9 cellular contexts compared by ENCODE assay signal in genomic region chr19:41870401-41870873, GRCh38. TPM values are rescaled to one million over a fixed set of nuclear protein-coding genes. Genes with fewer than 3 reads are reported as not detected.
DNase-seq lines count a peak whose midpoint lies in the region; ATAC-seq and TF ChIP-seq lines count a peak whose summit lies in the region.
"Had no signal": no experiment of that assay in that cellular context is flagged by ENCODE, and none has a peak within 500 bp of the region (broad histone marks: within the 10 kb centered on the region; RNA-seq: fewer than 3 reads in every experiment).

No MANE protein-coding gene starts in this region.

- H2BK120ac ChIP-seq in mesenchymal stem cell (ENCODE audit: low read depth, low read length), result no peak overlapping the region

- H3K27me3 Mint-ChIP-seq in activated naive CD8-positive, alpha-beta T cell treated with anti-CD3 and anti-CD28 coated beads, Interleukin-2, amount 10 ng/mL, durations not matched to agents 7 days and 5 days, result no peaks in the 10 kb centered on the region

- H3K4me1 ChIP-seq in DND-41 (ENCODE audit: insufficient read depth, low read length), result peaks cover 96% of the 10 kb centered on the region
- peaks cover 24% of the 10 kb centered on the region for H3K4me1 ChIP-seq in mesenchymal stem cell (ENCODE audit: control insufficient read depth, insufficient read depth, low read depth, low read length)

- peak overlapping the region; percentile 37; the same call in 1 of the 2 replicates for H3K4me2 ChIP-seq in DND-41 (ENCODE audit: insufficient read depth, low read length)
- H3K4me2 ChIP-seq in mesenchymal stem cell (ENCODE audit: low read length, poor library complexity, severe bottlenecking), result no peak overlapping the region

- H2AFZ ChIP-seq in DND-41 (ENCODE audit: low read depth, low read length) (no peak overlapping the region), mesenchymal stem cell (ENCODE audit: low read depth, low read length) (no peak overlapping the region)

- H3K27ac ChIP-seq in DND-41 (ENCODE audit: low read length) (peak overlapping the region; percentile 79), mesenchymal stem cell (ENCODE audit: low read length, poor library complexity, severe bottlenecking) (peak overlapping the region; percentile 49)

- H3K79me1 ChIP-seq in mesenchymal stem cell (replicated peaks; ENCODE audit: low read length, poor library complexity, severe bottlenecking), result peaks cover 6% of the 10 kb centered on the region

- H3K79me2 ChIP-seq in DND-41 (ENCODE audit: insufficient read depth, low read length), result peaks cover 48% of the 10 kb centered on the region

- no peak overlapping the region for H2BK5ac ChIP-seq in mesenchymal stem cell (ENCODE audit: low read depth, low read length, poor library complexity, severe bottlenecking)

- H3K36me3 ChIP-seq in DND-41 (ENCODE audit: insufficient read depth, low read length) (peaks cover 73% of the 10 kb centered on the region), mesenchymal stem cell (ENCODE audit: control insufficient read depth in 1 of 2, insufficient read depth in 2 of 2, low read depth in 1 of 2, low read length in 2 of 2) (peaks cover 69 to 75% of the 10 kb centered on the region in 2 experiments)

- no peaks in the 10 kb centered on the region for H3K9me3 Mint-ChIP-seq in activated naive CD8-positive, alpha-beta T cell treated with anti-CD3 and anti-CD28 coated beads, Interleukin-2, amount 10 ng/mL, durations not matched to agents 7 days and 5 days

- H3K18ac ChIP-seq in mesenchymal stem cell (ENCODE audit: low read depth in 1 of 2, low read length in 2 of 2), result no peak overlapping the region

- ATAC-seq in DND-41 (ENCODE audit: insufficient read depth, low read depth), result no peak
- ATAC-seq in activated naive CD8-positive, alpha-beta T cell treated with anti-CD3 and anti-CD28 coated beads, Interleukin-2, amount 10 ng/mL, durations not matched to agents 7 days and 5 days (ENCODE audit: low read depth), result no peak
- ATAC-seq in GM21390 (IDR thresholded peaks at IDR 0.05; ENCODE audit: unreplicated experiment), result no peak
- no peak for ATAC-seq in GM21381 (IDR thresholded peaks at IDR 0.05; ENCODE audit: unreplicated experiment)
- no peak for ATAC-seq in HG03025 (IDR thresholded peaks at IDR 0.05; ENCODE audit: low FRiP score, unreplicated experiment)

- H3K27me3 ChIP-seq in DND-41 (ENCODE audit: insufficient read depth, low read length, poor library complexity), result no peaks in the 10 kb centered on the region
- no peaks in the 10 kb centered on the region for H3K27me3 ChIP-seq in mesenchymal stem cell (ENCODE audit: control insufficient read depth in 1 of 2, insufficient read depth in 1 of 2, low read length in 2 of 2)

- DNase-seq in DND-41, result peak; percentile 26
- peak; percentile 70 for DNase-seq in M059J (ENCODE audit: low read depth)
- no peak for DNase-seq in activated naive CD8-positive, alpha-beta T cell treated with anti-CD3 and anti-CD28 coated beads, Interleukin-2, amount 10 ng/mL, durations not matched to agents 7 days and 5 days
- DNase-seq in mesenchymal stem cell, result peak; percentile 22
- no peak for DNase-seq in NCI-H2081 (lab: John Stamatoyannopoulos, UW)
- DNase-seq: NCI-H524 treated with DMSO at 0.1 percent for 48 hours had no signal

- WGBS in mesenchymal stem cell, result 88% methylated on average over 2 of the region's 3 CpGs

- H3K27ac Mint-ChIP-seq in activated naive CD8-positive, alpha-beta T cell treated with anti-CD3 and anti-CD28 coated beads, Interleukin-2, amount 10 ng/mL, durations not matched to agents 7 days and 5 days, result peak overlapping the region; percentile 89

- no peaks in the 10 kb centered on the region for H3K9me3 ChIP-seq in DND-41 (ENCODE audit: insufficient read depth, low read length, severe bottlenecking)
- no peaks in the 10 kb centered on the region for H3K9me3 ChIP-seq in mesenchymal stem cell (ENCODE audit: control insufficient read depth, low read length)

- no peak for TF ChIP-seq CTCF in DND-41 (IDR thresholded peaks at IDR 0.05; ENCODE audit: borderline replicate concordance, extremely low read depth, low read length, poor library complexity, severe bottlenecking)

- no peak overlapping the region for H4K91ac ChIP-seq in mesenchymal stem cell (ENCODE audit: low read length)

- H3K14ac ChIP-seq in mesenchymal stem cell (ENCODE audit: low read length in 2 of 2), result no peak overlapping the region

- H3K9ac ChIP-seq in DND-41 (ENCODE audit: low read depth, low read length), result peak overlapping the region; percentile 47
- H3K9ac ChIP-seq in mesenchymal stem cell (ENCODE audit: low read length), result peak overlapping the region; percentile 14

- peaks cover 58% of the 10 kb centered on the region for H4K20me1 ChIP-seq in DND-41 (ENCODE audit: insufficient read depth, low read length)

- POLR2A ChIA-PET in activated naive CD8-positive, alpha-beta T cell treated with anti-CD3 and anti-CD28 coated beads, Interleukin-2, amount 10 ng/mL, durations not matched to agents 7 days and 5 days (lab: Charles Lee), result interaction anchor here (1.3 to 9.6 kb wide), 6 partner anchors 7 to 87 kb away, joined by 4 to 314 read pairs (median 37); partner anchors contain the start of genes ARHGEF1, RABAC1 and RPS19

- no peak overlapping the region for H3K4ac ChIP-seq in mesenchymal stem cell (ENCODE audit: low read depth in 1 of 2, low read length in 2 of 2)

- H2BK15ac ChIP-seq in mesenchymal stem cell (ENCODE audit: low read depth, poor library complexity, severe bottlenecking), result no peak overlapping the region

- H2AK5ac ChIP-seq in mesenchymal stem cell (ENCODE audit: low read length, severe bottlenecking), result no peak overlapping the region

- peaks cover 52% of the 10 kb centered on the region for H3K4me1 Mint-ChIP-seq in activated naive CD8-positive, alpha-beta T cell treated with anti-CD3 and anti-CD28 coated beads, Interleukin-2, amount 10 ng/mL, durations not matched to agents 7 days and 5 days

- no peak overlapping the region for H4K8ac ChIP-seq in mesenchymal stem cell (ENCODE audit: low read length)

- peak overlapping the region; percentile 55 for H3K4me3 Mint-ChIP-seq in activated naive CD8-positive, alpha-beta T cell treated with anti-CD3 and anti-CD28 coated beads, Interleukin-2, amount 10 ng/mL, durations not matched to agents 7 days and 5 days

- no peak overlapping the region for H3K23ac ChIP-seq in mesenchymal stem cell (ENCODE audit: low read length in 2 of 2)

- no peak overlapping the region for H2BK12ac ChIP-seq in mesenchymal stem cell (ENCODE audit: low read length in 2 of 2)

- H3K36me3 Mint-ChIP-seq in activated naive CD8-positive, alpha-beta T cell treated with anti-CD3 and anti-CD28 coated beads, Interleukin-2, amount 10 ng/mL, durations not matched to agents 7 days and 5 days, result peaks cover 23% of the 10 kb centered on the region

- H3K4me3 ChIP-seq in DND-41 (ENCODE audit: low read depth in 1 of 2, low read length in 2 of 2) (no peak overlapping the region), mesenchymal stem cell (ENCODE audit: insufficient read depth in 1 of 2, low read depth in 1 of 2, low read length in 2 of 2) (no peak overlapping the region)

RNA-seq across cellular contexts. Expression of gene CD79A, which starts 6.6 kb away (rescaled TPM):
- total RNA-seq in M059J (2014; rRNA removed; shearing (Covaris generic)), result 0.12 TPM in 1 of 2 replicates, not detected in the other
- 10 to 100 TPM; 28.0 to 29.8 TPM for total RNA-seq in activated naive CD8-positive, alpha-beta T cell treated with anti-CD3 and anti-CD28 coated beads, Interleukin-2, amount 10 ng/mL, durations not matched to agents 7 days and 5 days
- polyA plus RNA-seq in mesenchymal stem cell (2013, experiment 1 of 2), result 0.28 TPM
- 0.32 TPM for polyA plus RNA-seq in mesenchymal stem cell (2013, experiment 2 of 2)

RNA-seq across cellular contexts. Expression of gene RPS19, which starts 10.4 kb away (rescaled TPM):
- 919 and 1,304 TPM in 2 replicates for total RNA-seq in M059J (2014; rRNA removed; shearing (Covaris generic))
- 1,000 to 10,000 TPM; 3,237 to 3,326 TPM for total RNA-seq in activated naive CD8-positive, alpha-beta T cell treated with anti-CD3 and anti-CD28 coated beads, Interleukin-2, amount 10 ng/mL, durations not matched to agents 7 days and 5 days
- polyA plus RNA-seq in mesenchymal stem cell (2013, experiment 1 of 2), result 2,789 TPM
- 2,879 TPM for polyA plus RNA-seq in mesenchymal stem cell (2013, experiment 2 of 2)

RNA-seq across cellular contexts. Expression of gene ARHGEF1, which starts 12.5 kb away (rescaled TPM):
- 41.7 and 43.9 TPM in 2 replicates for total RNA-seq in M059J (2014; rRNA removed; shearing (Covaris generic))
- 100 to 1,000 TPM; 807 to 824 TPM for total RNA-seq in activated naive CD8-positive, alpha-beta T cell treated with anti-CD3 and anti-CD28 coated beads, Interleukin-2, amount 10 ng/mL, durations not matched to agents 7 days and 5 days
- polyA plus RNA-seq in mesenchymal stem cell (2013, experiment 1 of 2), result 69.1 TPM
- polyA plus RNA-seq in mesenchymal stem cell (2013, experiment 2 of 2), result 65.8 TPM

RNA-seq across cellular contexts. Expression of gene DMRTC2, which starts 25.6 kb away (rescaled TPM):
- not detected in 2 replicates for total RNA-seq in M059J (2014; rRNA removed; shearing (Covaris generic))
- not detected for total RNA-seq in activated naive CD8-positive, alpha-beta T cell treated with anti-CD3 and anti-CD28 coated beads, Interleukin-2, amount 10 ng/mL, durations not matched to agents 7 days and 5 days
- not detected for polyA plus RNA-seq in mesenchymal stem cell (2013, experiment 1 of 2)
- polyA plus RNA-seq in mesenchymal stem cell (2013, experiment 2 of 2), result not detected

RNA-seq across cellular contexts. Expression of gene LYPD4, which starts 26.0 kb away (rescaled TPM):
- total RNA-seq in M059J (2014; rRNA removed; shearing (Covaris generic)), result not detected in 2 replicates
- not detected for total RNA-seq in activated naive CD8-positive, alpha-beta T cell treated with anti-CD3 and anti-CD28 coated beads, Interleukin-2, amount 10 ng/mL, durations not matched to agents 7 days and 5 days
- polyA plus RNA-seq in mesenchymal stem cell (2013, experiment 1 of 2), result not detected
- not detected for polyA plus RNA-seq in mesenchymal stem cell (2013, experiment 2 of 2)

Comparison
In these comparisons a context has a peak if more than half of its experiments do, and no peak if none do; other contexts are left out.
1. DNase-seq: peak in DND-41 (single experiment), M059J (single experiment) and mesenchymal stem cell (single experiment); none in activated naive CD8-positive, alpha-beta T cell treated with anti-CD3 and anti-CD28 coated beads, Interleukin-2, amount 10 ng/mL, durations not matched to agents 7 days and 5 days (single experiment) and NCI-H2081 (0 of 2).
2. RNA of gene CD79A, which starts 6.6 kb away (total RNA-seq): 28.0 to 29.8 TPM in activated naive CD8-positive, alpha-beta T cell treated with anti-CD3 and anti-CD28 coated beads, Interleukin-2, amount 10 ng/mL, durations not matched to agents 7 days and 5 days; 0.12 TPM in M059J; every median in the first group is over 10 times any median in the second.
3. RNA of gene ARHGEF1, which starts 12.5 kb away (total RNA-seq): 807 to 824 TPM in activated naive CD8-positive, alpha-beta T cell treated with anti-CD3 and anti-CD28 coated beads, Interleukin-2, amount 10 ng/mL, durations not matched to agents 7 days and 5 days; 41.7 to 43.9 TPM in M059J; every median in the first group is over 10 times any median in the second.